ENCODE assay signal across 22 cellular contexts in the genomic region with DNA sequence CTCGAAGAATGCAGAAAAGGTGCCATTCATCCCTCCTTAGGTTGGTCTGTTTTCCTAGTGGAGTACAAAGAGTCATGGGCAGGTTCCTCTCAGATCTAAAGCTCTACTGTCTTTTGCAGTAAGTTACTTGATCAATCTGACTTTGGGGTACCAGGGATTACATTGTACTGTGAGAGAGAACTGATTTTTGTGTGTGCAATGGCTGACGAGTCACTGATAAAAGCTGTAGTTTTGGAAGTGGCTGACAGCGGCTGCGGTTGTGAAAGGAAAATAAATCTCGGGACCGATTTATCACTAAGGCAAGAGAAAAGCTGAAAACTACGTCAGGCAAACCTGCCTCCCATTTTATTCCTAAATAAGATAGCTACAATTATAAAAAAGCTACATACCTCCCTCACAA.
"Had no signal": no experiment of that assay in that cellular context is flagged by ENCODE, and none has a peak within 500 bp of the region (broad histone marks: within the 10 kb centered on the region; RNA-seq: fewer than 3 reads in every experiment).

No MANE protein-coding gene starts in this region.

- H3K36me3 ChIP-seq: adrenal gland had no signal

- H3K27ac ChIP-seq: adrenal gland had no signal

- H3K4me3 ChIP-seq: adrenal gland, K562 had no signal

- H3K4me1 ChIP-seq: adrenal gland had no signal

- ATAC-seq: K562, PC-3, T-helper 17 cell had no signal

- H3K9me3 ChIP-seq: adrenal gland had no signal

- H3K27me3 ChIP-seq: adrenal gland had no signal

- DNase-seq: activated B cell treated with CpG ODN at 0.5 μM for 24 hours; activated CD4-positive, alpha-beta memory T cell treated with anti-CD3 and anti-CD28 coated beads for 36 hours; activated CD4-positive, alpha-beta T cell treated with anti-CD3 and anti-CD28 coated beads for 1 hour; activated CD4-positive, alpha-beta T cell treated with anti-CD3 and anti-CD28 coated beads, Interleukin-2, amount 10 ng/mL, durations not matched to agents 7 days and 5 days; activated naive CD4-positive, alpha-beta T cell treated with anti-CD3 and anti-CD28 coated beads, Interleukin-2, amount 50 U/mL, for 16 hours; activated naive CD8-positive, alpha-beta T cell treated with anti-CD3 and anti-CD28 coated beads, Interleukin-2, amount 10 ng/mL, durations not matched to agents 7 days and 5 days; activated T-cell treated with anti-CD3 and anti-CD28 coated beads for 4 hours; adrenal gland; aorta; central memory CD4-positive, alpha-beta T cell; Karpas-422; NCI-H1105 treated with DMSO at 0.1 percent for 48 hours; NCI-H1436 treated with DMSO at 0.1 percent for 48 hours; NCI-H187 treated with DMSO at 0.1 percent for 48 hours; NCI-H2081 treated with DMSO at 0.1 percent for 48 hours; NCI-H446; NCI-H524; PC-3; SHP77; T-helper 17 cell; T-helper 9 cell had no signal
